ENCODE assay signal across 16 cellular contexts in genomic region chr3:8734137-8734878, GRCh38. TPM values are rescaled to one million over a fixed set of nuclear protein-coding genes. Genes with fewer than 3 reads are reported as not detected.
A peak's percentile ranks its signal among the peaks of the same experiment; 100 is the strongest.
DNase-seq lines count a peak whose midpoint lies in the region; ATAC-seq and TF ChIP-seq lines count a peak whose summit lies in the region.
"Had no signal": no experiment of that assay in that cellular context is flagged by ENCODE, and none has a peak within 500 bp of the region (broad histone marks: within the 10 kb centered on the region; RNA-seq: fewer than 3 reads in every experiment).

No MANE protein-coding gene starts in this region.

- peak; percentile 75 to 76 for ATAC-seq in right cardiac atrium
- ATAC-seq in sciatic nerve = peak; percentile 29
- ATAC-seq in GM18870 (IDR thresholded peaks at IDR 0.05; ENCODE audit: unreplicated experiment) = no peak
- ATAC-seq: Panc1 had no signal

- H3K9me3 Mint-ChIP-seq in osteocyte (ENCODE audit: unreplicated experiment) = no peaks in the 10 kb centered on the region
- H3K9me3 Mint-ChIP-seq: HFFc6 had no signal

- intact Hi-C loops in right cardiac atrium (cut with DNase I) = no loop called here
- intact Hi-C loops in sciatic nerve (cut with DNase I) = no loop called here

- peak overlapping the region; percentile 51 to 65 for H3K27ac ChIP-seq in coronary artery
- peak overlapping the region; percentile 92 for H3K27ac ChIP-seq in right cardiac atrium (ENCODE audit: low read length)

- H3K27me3 ChIP-seq in right cardiac atrium (ENCODE audit: control insufficient read depth, insufficient read depth) = no peaks in the 10 kb centered on the region

- H3K4me3 Mint-ChIP-seq in osteocyte (ENCODE audit: unreplicated experiment) = no peak overlapping the region
- H3K4me3 Mint-ChIP-seq: HFFc6 had no signal

- H3K36me3 Mint-ChIP-seq in osteocyte (ENCODE audit: unreplicated experiment) = no peaks in the 10 kb centered on the region

- peaks cover 7% of the 10 kb centered on the region for H3K4me1 ChIP-seq in right cardiac atrium (ENCODE audit: control insufficient read depth, insufficient read depth, low read length)

- no peaks in the 10 kb centered on the region for H3K27me3 Mint-ChIP-seq in osteocyte (ENCODE audit: unreplicated experiment)

- H3K27ac Mint-ChIP-seq in osteocyte (ENCODE audit: unreplicated experiment) = no peak overlapping the region
- H3K27ac Mint-ChIP-seq: HFFc6 had no signal

- H3K4me3 ChIP-seq in coronary artery (peak overlapping the region; percentile 38), right cardiac atrium (ENCODE audit: low read length) (peak overlapping the region; percentile 30)

- peak; percentile 61 for DNase-seq in LHCN-M2 (ENCODE audit: low read depth)
- no peak for DNase-seq in coronary artery (ENCODE audit: low spot score)
- DNase-seq in right cardiac atrium = peak in 1 of 3 donors; percentile 19
- no peak for DNase-seq in sciatic nerve (ENCODE audit: low spot score)
- no peak for DNase-seq in RPMI8226
- DNase-seq in osteocyte (ENCODE audit: extremely low spot score, unreplicated experiment) = no peak
- DNase-seq in occipital lobe (lab: John Stamatoyannopoulos, UW) = no peak
- DNase-seq: C1 segment of cervical spinal cord, EL, HFFc6, NCI-H1105 treated with DMSO at 0.1 percent for 48 hours, NCI-H187, NCI-H446 had no signal

- peaks cover 2% of the 10 kb centered on the region for H3K4me1 Mint-ChIP-seq in osteocyte (ENCODE audit: unreplicated experiment)

- no peak for TF ChIP-seq CTCF in coronary artery (IDR thresholded peaks at IDR 0.05)
- no peak for TF ChIP-seq CTCF in osteocyte (IDR thresholded peaks at IDR 0.05)

- no peaks in the 10 kb centered on the region for H3K9me3 ChIP-seq in right cardiac atrium (ENCODE audit: control insufficient read depth, low read length)

- 65% methylated on average over 19 of the region's 19 CpGs for WGBS in right cardiac atrium

RNA-seq across cellular contexts. Expression of gene CAV3, which starts 0.7 kb away (rescaled TPM):
- total RNA-seq in LHCN-M2 (2014; rRNA removed) = 20.3 and 30.4 TPM in 2 replicates
- polyA plus RNA-seq in LHCN-M2 (2012) = 97.6 TPM
- 10 to 100 TPM; 18.8 to 27.7 (median 22.5) TPM for total RNA-seq in right cardiac atrium
- 25.4 TPM for polyA plus RNA-seq in right cardiac atrium
- total RNA-seq in sciatic nerve = not detected
- not detected in 2 replicates for total RNA-seq in osteocyte
- total RNA-seq in occipital lobe = not detected
- total RNA-seq: H4 had no signal

RNA-seq across cellular contexts. Expression of gene OXTR, which starts 35.1 kb away (rescaled TPM):
- total RNA-seq in LHCN-M2 (2014; rRNA removed) (17.7 and 18.2 TPM in 2 replicates), right cardiac atrium (under 1 TPM; 0.26 to 0.79 (median 0.43) TPM), sciatic nerve (1.3 TPM), osteocyte (23.8 and 24.0 TPM in 2 replicates), occipital lobe (0.94 TPM)
- 51.4 TPM for polyA plus RNA-seq in LHCN-M2 (2012)
- polyA plus RNA-seq in right cardiac atrium = 0.11 TPM

Comparison
In these comparisons a context has a peak if more than half of its experiments do, and no peak if none do; other contexts are left out.
1. RNA of gene CAV3, which starts 0.7 kb away (total RNA-seq): 20.3 to 30.4 TPM in LHCN-M2 and 18.8 to 27.7 TPM in right cardiac atrium; not detected in occipital lobe (single experiment), not detected in sciatic nerve (single experiment) and not detected in osteocyte; every median in the first group is over 10 times any median in the second.